Comparison of ENCODE assay signal across 16 cellular contexts in genomic region chr5:62585306-62585705, GRCh38. TPM values are rescaled to one million over a fixed set of nuclear protein-coding genes. Genes with fewer than 3 reads are reported as not detected.
DNase-seq lines count a peak whose midpoint lies in the region; ATAC-seq and TF ChIP-seq lines count a peak whose summit lies in the region.
"Had no signal": no experiment of that assay in that cellular context is flagged by ENCODE, and none has a peak within 500 bp of the region (broad histone marks: within the 10 kb centered on the region; RNA-seq: fewer than 3 reads in every experiment).

No MANE protein-coding gene starts in this region.

- H3F3A ChIP-seq in MM.1S (ENCODE audit: insufficient read depth, low read length), result peaks cover 29% of the 10 kb centered on the region

- peak overlapping the region; percentile 34; the same call in 1 of the 2 replicates for H3K27ac Mint-ChIP-seq in HFFc6

- H3K9me3 Mint-ChIP-seq in HFFc6, result no peaks in the 10 kb centered on the region

- TF ChIP-seq CTCF in HFFc6 (IDR thresholded peaks at IDR 0.05) (no peak), MM.1S (IDR thresholded peaks at IDR 0.05; ENCODE audit: low read length) (no peak), adrenal gland (IDR thresholded peaks at IDR 0.05) (no peak)

- 0 out of 2 replicates have a peak, but pooled peaks cover 8% of the 10 kb centered on the region for H3K79me2 ChIP-seq in MM.1S (ENCODE audit: low read length)

- peaks cover 26% of the 10 kb centered on the region for H3K4me1 Mint-ChIP-seq in HFFc6 (ENCODE audit: low read depth)

- H3K4me1 ChIP-seq in MM.1S (ENCODE audit: low read length), result peaks cover 63% of the 10 kb centered on the region
- H3K4me1 ChIP-seq in adrenal gland (replicated peaks in 1 of 2), result peaks cover 14 to 15% of the 10 kb centered on the region in 2 donors
- H3K4me1 ChIP-seq in mesodermal cell (ENCODE audit: control insufficient read depth, insufficient read depth, low read length, poor library complexity, severe bottlenecking), result peaks cover 5% of the 10 kb centered on the region
- H3K4me1 ChIP-seq: Peyer's patch had no signal

- 51 to 59% (median 54%) methylated on average over 2 of the region's 2 CpGs for WGBS in adrenal gland, 4 donors
- 89 to 94% methylated on average over 2 of the region's 2 CpGs for WGBS in mesodermal cell (ENCODE audit: insufficient coverage in 2 of 2), 2 experiments

- H3K27ac ChIP-seq in MM.1S (ENCODE audit: low read length) (peak overlapping the region; percentile 50; the same call in 1 of the 2 replicates), adrenal gland (peak overlapping the region in 3 of 5 donors; percentile 2 to 47 (median 29)), mesodermal cell (ENCODE audit: low read depth, low read length, severe bottlenecking) (peak overlapping the region; percentile 18)
- H3K27ac ChIP-seq: GM23248, Peyer's patch had no signal

- DNase-seq in HFFc6, result no peak
- no peak for DNase-seq in MM.1S
- DNase-seq in adrenal gland, result no peak
- DNase-seq in NCI-H1105 (lab: John Stamatoyannopoulos, UW), result no peak
- no peak for DNase-seq in NCI-H187 (lab: John Stamatoyannopoulos, UW)
- DNase-seq: GM23248, KG1, MG63, NCI-H1417, NCI-H2029, NCI-H510A, NCI-H82, Peyer's patch, SHP77 treated with DMSO at 0.1 percent for 48 hours had no signal

- no peaks in the 10 kb centered on the region for H3K9me3 ChIP-seq in MM.1S (replicated peaks; ENCODE audit: insufficient read depth, low read length)
- no peaks in the 10 kb centered on the region for H3K9me3 ChIP-seq in adrenal gland (replicated peaks in 1 of 3)
- H3K9me3 ChIP-seq in mesodermal cell (ENCODE audit: control insufficient read depth, low read length), result no peaks in the 10 kb centered on the region
- H3K9me3 ChIP-seq: MG63, Peyer's patch had no signal

- no peaks in the 10 kb centered on the region for H4K20me1 ChIP-seq in MM.1S (ENCODE audit: insufficient read depth, low read length)

- H2AFZ ChIP-seq in MM.1S (ENCODE audit: low read length), result no peak overlapping the region
- H2AFZ ChIP-seq: GM23248 had no signal

- intact Hi-C loops in adrenal gland (cut with DNase I), result no loop called here

- H3K4me3 Mint-ChIP-seq in HFFc6, result no peak overlapping the region

- H3K4me3 ChIP-seq in MM.1S (ENCODE audit: low read length) (no peak overlapping the region), adrenal gland (no peak overlapping the region), mesodermal cell (ENCODE audit: extremely low read depth, insufficient read depth, low read length, poor library complexity, severe bottlenecking) (no peak overlapping the region)
- H3K4me3 ChIP-seq: GM23248, MG63, Peyer's patch had no signal

- H3K27me3 Mint-ChIP-seq in HFFc6 (ENCODE audit: insufficient read depth), result peaks cover 1% of the 10 kb centered on the region; the same call in 1 of the 2 replicates

- H3K4me2 ChIP-seq in MM.1S (ENCODE audit: low read depth, low read length), result peak overlapping the region; percentile 32

- no peak for TF ChIP-seq POLR2A in adrenal gland (IDR thresholded peaks at IDR 0.05)

- H3K36me3 ChIP-seq in MM.1S (replicated peaks; ENCODE audit: insufficient read depth, low read length) (no peaks in the 10 kb centered on the region), adrenal gland (replicated peaks in 1 of 2) (no peaks in the 10 kb centered on the region), mesodermal cell (ENCODE audit: control insufficient read depth, insufficient read depth, low read length) (peaks cover 15% of the 10 kb centered on the region)
- H3K36me3 ChIP-seq: MG63 had no signal

- H3K36me3 Mint-ChIP-seq in HFFc6 (ENCODE audit: low read depth), result peaks cover 13% of the 10 kb centered on the region; the same call in 1 of the 2 replicates

- no peaks in the 10 kb centered on the region for H3K27me3 ChIP-seq in MM.1S (replicated peaks; ENCODE audit: insufficient read depth, low read length)
- H3K27me3 ChIP-seq in adrenal gland, result no peaks in the 10 kb centered on the region
- H3K27me3 ChIP-seq: MG63, Peyer's patch had no signal

- no peak for ATAC-seq in HG03342 (IDR thresholded peaks at IDR 0.05; ENCODE audit: unreplicated experiment)

- H3K9me2 ChIP-seq in MM.1S (replicated peaks; ENCODE audit: insufficient read depth, low read length), result no peaks in the 10 kb centered on the region

- no peak overlapping the region for H3K9ac ChIP-seq in MM.1S (ENCODE audit: low read length)
- H3K9ac ChIP-seq: GM23248 had no signal

RNA-seq across cellular contexts. Expression of gene LRRC70, which starts 6.7 kb away (rescaled TPM):
- under 1 TPM; 0.13 to 0.50 (median 0.28) TPM for total RNA-seq in HFFc6 (2021; fragmentation: NEBNext Ultra II Directional; extraction: Animal tissue kit (Norgen Biotek cat#: 25700))
- total RNA-seq in adrenal gland, result 1 to 10 TPM in 6 of 8 donors, under 1 TPM in 1, not detected in 1; 0.72 to 7.6 (median 3.0) TPM
- 1 to 10 TPM; 1.5 to 8.2 (median 4.3) TPM for polyA plus RNA-seq in adrenal gland
- 4.3 TPM for polyA plus RNA-seq in mesodermal cell (2013, experiment 1 of 2)
- polyA plus RNA-seq in mesodermal cell (2013, experiment 2 of 2), result 3.4 TPM
